In genomic region chr3:151896662-151897012, GRCh38 we compare ENCODE assay signal across 19 cellular contexts. TPM values are rescaled to one million over a fixed set of nuclear protein-coding genes. Genes with fewer than 3 reads are reported as not detected.
DNase-seq lines count a peak whose midpoint lies in the region; ATAC-seq, FAIRE-seq and TF ChIP-seq lines count a peak whose summit lies in the region.
"Had no signal": no experiment of that assay in that cellular context is flagged by ENCODE, and none has a peak within 500 bp of the region (broad histone marks: within the 10 kb centered on the region; RNA-seq: fewer than 3 reads in every experiment).

No MANE protein-coding gene starts in this region.

- H3K4me3 ChIP-seq in K562 = no peak overlapping the region
- H3K4me3 ChIP-seq in osteoblast (ENCODE audit: insufficient read depth, low read length) = no peak overlapping the region
- H3K4me3 ChIP-seq: BLaER1 treated with 17β-estradiol and CSF1 and Interleukin-3, amounts not matched to agents 10 nM and 100 nM; HAP-1; right atrium auricular region had no signal

- CTCF ChIA-PET in K562 (lab: Yijun Ruan, JAX; ENCODE audit: low intra/inter-chr PET ratio) = no interaction called here

- H3K79me2 ChIP-seq in K562 (ENCODE audit: control insufficient read depth, insufficient read depth, low read length) (no peaks in the 10 kb centered on the region), osteoblast (ENCODE audit: insufficient read depth, low read length) (no peaks in the 10 kb centered on the region)

- no peaks in the 10 kb centered on the region for H3K9me1 ChIP-seq in K562 (ENCODE audit: control insufficient read depth, insufficient read depth, low read length)

- H3K9ac ChIP-seq in K562 (ENCODE audit: insufficient read depth in 1 of 2, low read depth in 2 of 2, low read length in 2 of 2) = no peak overlapping the region
- H3K9ac ChIP-seq: BLaER1 treated with 17β-estradiol and CSF1 and Interleukin-3, amounts not matched to agents 10 nM and 100 nM had no signal

- TF ChIP-seq POLR2A in K562 (conservative IDR thresholded peaks at IDR 0.05) = no peak

- WGBS in K562 (ENCODE audit: insufficient coverage, low coverage, missing lambda C conversion rate) = 8% methylated on average over 3 of the region's 3 CpGs

- no TSS peak for BruUV-seq in K562 (replicated peaks; lab: Mats Ljungman, UMichigan)

- H3K4me2 ChIP-seq in K562 (ENCODE audit: insufficient read depth, low read length) (no peak overlapping the region), osteoblast (ENCODE audit: insufficient read depth, low read length) (no peak overlapping the region)
- H3K4me2 ChIP-seq: BLaER1 treated with 17β-estradiol and CSF1 and Interleukin-3, amounts not matched to agents 10 nM and 100 nM had no signal

- TF ChIP-seq CTCF in K562 (IDR thresholded peaks at IDR 0.05 in 2 of 3, conservative IDR thresholded peaks at IDR 0.05 in 1 of 3; ENCODE audit: insufficient read depth in 2 of 3, low read depth in 1 of 3, low read length in 3 of 3) = no peak
- TF ChIP-seq CTCF in osteoblast (IDR thresholded peaks at IDR 0.05; ENCODE audit: extremely low read depth, low read depth, low read length) = no peak

- no peak for TF ChIP-seq RAD21 in K562 (CRISPR knock-in tag; conservative IDR thresholded peaks at IDR 0.05 in 1 of 2, IDR thresholded peaks at IDR 0.05 in 1 of 2)

- POLR2A ChIA-PET in K562 (lab: Yijun Ruan, JAX) = no interaction called here

- in situ Hi-C loops in K562 (cut with MboI) = no loop called here

- H2AFZ ChIP-seq in K562 (ENCODE audit: low read depth, low read length) = no peak overlapping the region
- peak overlapping the region; percentile 58 for H2AFZ ChIP-seq in osteoblast (ENCODE audit: low read length)

- H3K27me3 ChIP-seq in K562 (ENCODE audit: control insufficient read depth in 2 of 2, insufficient read depth in 2 of 2, low read length in 2 of 2) (no peaks in the 10 kb centered on the region), osteoblast (ENCODE audit: insufficient read depth, low read length) (no peaks in the 10 kb centered on the region)
- H3K27me3 ChIP-seq: BLaER1 treated with 17β-estradiol and CSF1 and Interleukin-3, amounts not matched to agents 10 nM and 100 nM; right atrium auricular region had no signal

- FAIRE-seq in K562 (lab: Jason Lieb, UNC) = peak; percentile 57
- FAIRE-seq: colon, kidney had no signal

- H3K27ac ChIP-seq in K562 (ENCODE audit: extremely low read depth, low read depth, low read length) (no peak overlapping the region), osteoblast (ENCODE audit: low read depth, low read length) (no peak overlapping the region)
- H3K27ac ChIP-seq: BLaER1 treated with 17β-estradiol and CSF1 and Interleukin-3, amounts not matched to agents 10 nM and 100 nM; right atrium auricular region had no signal

- H3K9me3 ChIP-seq in K562 (replicated peaks; ENCODE audit: control insufficient read depth, insufficient read depth, low read depth, low read length) (no peaks in the 10 kb centered on the region), osteoblast (ENCODE audit: low read depth, low read length) (no peaks in the 10 kb centered on the region)
- H3K9me3 ChIP-seq: HAP-1, right atrium auricular region had no signal

- intact Hi-C loops in K562 (cut with micrococcal nuclease) = no loop called here

- ATAC-seq in K562 (no peak; the same call in 2 of the 3 replicates), GM21381 (IDR thresholded peaks at IDR 0.05; ENCODE audit: unreplicated experiment) (no peak)

- peak; percentile 23 for DNase-seq in H4 (ENCODE audit: low spot score)
- DNase-seq in NCI-H226 = peak; percentile 58
- DNase-seq in K562 (ENCODE audit: extremely low read depth in 1 of 4, low spot score in 3 of 4) = no peak
- peak; percentile 21 for DNase-seq in osteoblast (ENCODE audit: insufficient read length, low spot score, missing footprints)
- DNase-seq in HT-29 (ENCODE audit: low spot score) = no peak
- no peak for DNase-seq in NCI-H526 (lab: John Stamatoyannopoulos, UW)
- DNase-seq: activated CD4-positive, alpha-beta memory T cell treated with anti-CD3 and anti-CD28 coated beads for 36 hours; DMS153; erythroblast; kidney; SHP77 treated with DMSO at 0.1 percent for 48 hours; substantia nigra had no signal

- H3K36me3 ChIP-seq in K562 (ENCODE audit: control insufficient read depth, insufficient read depth, low read length) (no peaks in the 10 kb centered on the region), osteoblast (ENCODE audit: insufficient read depth, low read length) (no peaks in the 10 kb centered on the region)
- H3K36me3 ChIP-seq: BLaER1 treated with 17β-estradiol and CSF1 and Interleukin-3, amounts not matched to agents 10 nM and 100 nM; HAP-1; right atrium auricular region had no signal

- no peak for TF ChIP-seq EP300 in K562 (IDR thresholded peaks at IDR 0.05; ENCODE audit: low read length)

- H4K20me1 ChIP-seq in K562 (replicated peaks; ENCODE audit: control insufficient read depth, insufficient read depth, low read length) (no peaks in the 10 kb centered on the region), osteoblast (ENCODE audit: insufficient read depth, low read length) (no peaks in the 10 kb centered on the region)
- H4K20me1 ChIP-seq: BLaER1 treated with 17β-estradiol and CSF1 and Interleukin-3, amounts not matched to agents 10 nM and 100 nM had no signal

- H3K4me1 ChIP-seq in K562 (replicated peaks in 1 of 2; ENCODE audit: control insufficient read depth in 2 of 2, insufficient read depth in 2 of 2, low read length in 2 of 2) (peaks cover 0 to 5% of the 10 kb centered on the region in 2 experiments; a peak in 4 of 5 replicates), osteoblast (ENCODE audit: insufficient read depth, low read length) (peaks cover 17% of the 10 kb centered on the region)
- H3K4me1 ChIP-seq: HAP-1 had no signal

TF ChIP-seq in K562, 482 proteins besides CTCF, POLR2A, EP300 and RAD21:
- TF ChIP-seq POLR2B (IDR thresholded peaks at IDR 0.05; ENCODE audit: low read depth, partially characterized antibody) (no peak), PKNOX1 (IDR thresholded peaks at IDR 0.05) (peak; percentile 83)

RNA-seq across cellular contexts. Expression of gene SUCNR1, which starts 23.2 kb away (rescaled TPM):
- 0.70 and 1.2 TPM in 2 replicates for total RNA-seq in H4 (2014; rRNA removed; shearing (Covaris generic))
- not detected in 2 replicates for total RNA-seq in K562 (2011; cell fraction: chromatin; rRNA removed; ENCODE audit: low replicate concordance)
- total RNA-seq in K562 (2011; cell fraction: nucleolus; rRNA removed) = not detected in 2 replicates
- total RNA-seq in K562 (2011; cell fraction: nucleoplasm; rRNA removed) = 0.15 TPM in 2 replicates
- total RNA-seq in K562 (2014; rRNA removed) (0.08 and 0.14 TPM in 2 replicates), K562 (2014; rRNA removed; fragmentation: Illumina TruSeq; extraction: Trizol) (0.13 and 0.15 TPM in 2 replicates), K562 (2015; rRNA removed; fragmentation: Illumina TruSeq; extraction: Trizol) (0.54 and 0.57 TPM in 2 replicates), K562 (2021) (0.09 and 0.24 TPM in 2 replicates), osteoblast (under 0.01 TPM in 1 of 2 replicates, not detected in the other)
- polyA plus RNA-seq in K562 (2011; rRNA removed) (0.04 and 0.07 TPM in 2 replicates), K562 (2014; fragmentation: Illumina TruSeq; extraction: Trizol) (0.11 and 0.13 TPM in 2 replicates), K562 (2014; fragmentation: Nextera tagmentation; extraction: Ambion mirVana) (under 1 TPM; 0.08 to 0.10 TPM), K562 (2014; rRNA removed) (0.08 and 0.12 TPM in 2 replicates)
- 0.04 TPM in 1 of 2 replicates, not detected in the other for polyA plus RNA-seq in K562 (2011; cell fraction: cytosol; rRNA removed)
- 0.06 TPM in 2 replicates for polyA plus RNA-seq in K562 (2011; cell fraction: nucleus; rRNA removed)
- polyA plus RNA-seq in K562 (2012) = 0.33 and 0.68 TPM in 2 replicates
- 0.07 and 0.09 TPM in 2 replicates for polyA minus RNA-seq in K562 (2011; rRNA and poly(A)+ RNA removed)
- not detected in 2 replicates for polyA minus RNA-seq in K562 (2011; cell fraction: cytosol; rRNA and poly(A)+ RNA removed)
- polyA minus RNA-seq in K562 (2011; cell fraction: nucleus; rRNA and poly(A)+ RNA removed) = not detected in 2 replicates
- total RNA-seq in HT-29 (2014; rRNA removed; shearing (Covaris generic)) = 0.05 and 0.08 TPM in 2 replicates
- total RNA-seq: activated CD4-positive, alpha-beta memory T cell treated with anti-CD3 and anti-CD28 coated beads for 36 hours; activated T-helper 2 cell treated with anti-CD3 and anti-CD28 coated beads, Interferon-gamma antibody, Interleukin-2, Interleukin-4, amounts not matched to agents 10 μg/mL and 5 μg/mL and 100 μg/mL, durations not matched to agents 14 hours and 24 hours and 36 hours; neural crest cell had no signal

Comparison
In these comparisons a context has a peak if more than half of its experiments do, and no peak if none do; other contexts are left out.
1. DNase-seq: peak in H4 (single experiment), NCI-H226 (single experiment) and osteoblast (single experiment); none in K562 (0 of 4), HT-29 (single experiment) and NCI-H526 (0 of 2).